ENCODE assay signal across 22 cellular contexts in the genomic region with DNA sequence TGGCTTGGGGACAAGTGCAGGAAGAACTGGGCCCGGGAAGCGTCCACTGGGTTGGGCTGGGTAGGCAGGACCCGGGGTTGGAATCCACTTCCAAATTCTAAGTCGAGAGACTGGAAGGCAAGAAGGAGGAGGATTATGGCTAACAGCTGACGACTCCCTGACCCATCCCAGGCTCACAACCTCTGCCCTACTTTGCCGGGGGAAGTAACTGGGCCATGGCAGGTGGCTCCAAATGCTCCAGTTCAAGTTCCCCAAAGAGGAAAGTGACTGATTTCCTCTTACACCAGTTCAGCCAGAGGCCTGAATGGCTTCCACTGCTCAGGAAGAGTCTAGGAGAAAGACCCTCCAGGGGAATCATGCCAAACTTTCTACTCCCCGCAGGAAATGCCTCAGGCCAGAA. TPM values are rescaled to one million over a fixed set of nuclear protein-coding genes. Genes with fewer than 3 reads are reported as not detected.
A peak's percentile ranks its signal among the peaks of the same experiment; 100 is the strongest.
DNase-seq lines count a peak whose midpoint lies in the region; ATAC-seq and TF ChIP-seq lines count a peak whose summit lies in the region.
"Had no signal": no experiment of that assay in that cellular context is flagged by ENCODE, and none has a peak within 500 bp of the region (broad histone marks: within the 10 kb centered on the region; RNA-seq: fewer than 3 reads in every experiment).

No MANE protein-coding gene starts in this region.

- 31 to 42% (median 36%) methylated on average over 7 of the region's 7 CpGs for WGBS in psoas muscle, 3 donors

- H3K27me3 ChIP-seq in psoas muscle (ENCODE audit: insufficient read depth in 3 of 3, low read length in 2 of 3): no peaks in the 10 kb centered on the region

- ATAC-seq in psoas muscle: peak; percentile 44 to 85 (median 70)
- no peak for ATAC-seq in GM18498 (IDR thresholded peaks at IDR 0.05; ENCODE audit: unreplicated experiment)
- ATAC-seq: Panc1 had no signal

- TF ChIP-seq CTCF in glutamatergic neuron (IDR thresholded peaks at IDR 0.05; ENCODE audit: partially characterized antibody, unreplicated experiment) (no peak), psoas muscle (IDR thresholded peaks at IDR 0.05) (no peak)

- H3K4me3 Mint-ChIP-seq in activated naive CD4-positive, alpha-beta T cell treated with anti-CD3 and anti-CD28 coated beads, Interleukin-2, amount 10 ng/mL, durations not matched to agents 7 days and 5 days: no peak overlapping the region
- no peak overlapping the region for H3K4me3 Mint-ChIP-seq in glutamatergic neuron (ENCODE audit: unreplicated experiment)
- H3K4me3 Mint-ChIP-seq: CD8-positive, alpha-beta memory T cell had no signal

- DNase-seq in activated naive CD4-positive, alpha-beta T cell treated with anti-CD3 and anti-CD28 coated beads, Interleukin-2, amount 10 ng/mL, durations not matched to agents 7 days and 5 days: no peak
- no peak for DNase-seq in activated naive CD4-positive, alpha-beta T cell treated with anti-CD3 and anti-CD28 coated beads, Interleukin-2, amount 50 U/mL, for 16 hours
- no peak for DNase-seq in glutamatergic neuron
- DNase-seq in psoas muscle: peak in 1 of 2 donors; percentile 60
- no peak for DNase-seq in EL
- DNase-seq in NCI-H226: no peak
- DNase-seq in caudate nucleus (lab: John Stamatoyannopoulos, UW): no peak
- DNase-seq: AML-193; C1 segment of cervical spinal cord; Calu3; CD8-positive, alpha-beta memory T cell; DMS153; MM.1S; NCI-H1092; NCI-H1436; NCI-H187 treated with DMSO at 0.1 percent for 48 hours; NCI-H2227 treated with DMSO at 0.1 percent for 48 hours; NCI-H510A treated with DMSO at 0.1 percent for 48 hours; NCI-H748 treated with DMSO at 0.1 percent for 48 hours had no signal

- peaks cover 59% of the 10 kb centered on the region for H3K36me3 Mint-ChIP-seq in activated naive CD4-positive, alpha-beta T cell treated with anti-CD3 and anti-CD28 coated beads, Interleukin-2, amount 10 ng/mL, durations not matched to agents 7 days and 5 days
- no peaks in the 10 kb centered on the region for H3K36me3 Mint-ChIP-seq in glutamatergic neuron (ENCODE audit: unreplicated experiment)

- CTCF ChIA-PET in activated naive CD4-positive, alpha-beta T cell treated with anti-CD3 and anti-CD28 coated beads, Interleukin-2, amount 10 ng/mL, durations not matched to agents 7 days and 5 days (lab: Charles Lee): interaction anchor here (0.8 to 2.1 kb wide), 5 partner anchors 9 to 333 kb away, joined by 3 to 9 read pairs (median 5); no protein-coding TSS in a partner anchor

- H3K4me3 ChIP-seq in psoas muscle: peak overlapping the region; percentile 10

- intact Hi-C loops in psoas muscle (cut with DNase I): loop anchor here (2.0 to 5.0 kb wide), 3 partner anchors 31 to 59 kb away; no protein-coding TSS in a partner anchor

- peaks cover 18 to 99% of the 10 kb centered on the region in 2 donors for H3K36me3 ChIP-seq in psoas muscle (ENCODE audit: insufficient read depth in 1 of 2, low read depth in 1 of 2)

- no peaks in the 10 kb centered on the region for H3K27me3 Mint-ChIP-seq in activated naive CD4-positive, alpha-beta T cell treated with anti-CD3 and anti-CD28 coated beads, Interleukin-2, amount 10 ng/mL, durations not matched to agents 7 days and 5 days
- peaks cover 3% of the 10 kb centered on the region for H3K27me3 Mint-ChIP-seq in glutamatergic neuron (ENCODE audit: unreplicated experiment)
- H3K27me3 Mint-ChIP-seq: CD8-positive, alpha-beta memory T cell had no signal

- no peaks in the 10 kb centered on the region for H3K9me3 Mint-ChIP-seq in activated naive CD4-positive, alpha-beta T cell treated with anti-CD3 and anti-CD28 coated beads, Interleukin-2, amount 10 ng/mL, durations not matched to agents 7 days and 5 days
- H3K9me3 Mint-ChIP-seq in glutamatergic neuron (ENCODE audit: unreplicated experiment): peaks cover 2% of the 10 kb centered on the region
- H3K9me3 Mint-ChIP-seq: CD8-positive, alpha-beta memory T cell had no signal

- no peaks in the 10 kb centered on the region for H3K4me1 Mint-ChIP-seq in activated naive CD4-positive, alpha-beta T cell treated with anti-CD3 and anti-CD28 coated beads, Interleukin-2, amount 10 ng/mL, durations not matched to agents 7 days and 5 days
- H3K4me1 Mint-ChIP-seq in glutamatergic neuron (ENCODE audit: low read depth, unreplicated experiment): peaks cover 6% of the 10 kb centered on the region

- peaks cover 13% of the 10 kb centered on the region for H3K4me1 ChIP-seq in psoas muscle

- no peaks in the 10 kb centered on the region for H3K9me3 ChIP-seq in psoas muscle

- H3K27ac Mint-ChIP-seq in activated naive CD4-positive, alpha-beta T cell treated with anti-CD3 and anti-CD28 coated beads, Interleukin-2, amount 10 ng/mL, durations not matched to agents 7 days and 5 days: peak overlapping the region; percentile 49
- H3K27ac Mint-ChIP-seq in glutamatergic neuron (ENCODE audit: unreplicated experiment): peak overlapping the region; percentile 90

- H3K27ac ChIP-seq in psoas muscle: peak overlapping the region; percentile 86
- H3K27ac ChIP-seq in caudate nucleus (ENCODE audit: low read depth, low read length): no peak overlapping the region

RNA-seq across cellular contexts. Expression of a gene that starts 11.4 kb away (rescaled TPM):
- total RNA-seq in glutamatergic neuron (ENCODE audit: unreplicated experiment) (98.9 TPM), psoas muscle (10 to 100 TPM; 31.1 to 38.5 (median 35.1) TPM)
- polyA plus RNA-seq in psoas muscle: 10 to 100 TPM; 12.7 to 29.4 (median 18.9) TPM

RNA-seq across cellular contexts. Expression of a gene that starts 11.7 kb away (rescaled TPM):
- 29.1 TPM for total RNA-seq in glutamatergic neuron (ENCODE audit: unreplicated experiment)
- 10 to 100 TPM; 19.9 to 35.8 (median 28.8) TPM for total RNA-seq in psoas muscle
- 100 to 1,000 TPM in 1 of 3 donors, 10 to 100 TPM in 2; 43.0 to 103 (median 43.7) TPM for polyA plus RNA-seq in psoas muscle

RNA-seq across cellular contexts. Expression of a gene that starts 29.8 kb away (rescaled TPM):
- total RNA-seq in glutamatergic neuron (ENCODE audit: unreplicated experiment) (176 TPM), psoas muscle (100 to 1,000 TPM; 109 to 185 (median 128) TPM)
- polyA plus RNA-seq in psoas muscle: 100 to 1,000 TPM in 2 of 3 donors, 10 to 100 TPM in 1; 89.9 to 134 (median 118) TPM

RNA-seq across cellular contexts. Expression of a gene that starts 48.7 kb away (rescaled TPM):
- total RNA-seq in glutamatergic neuron (ENCODE audit: unreplicated experiment): 1.9 TPM
- under 1 TPM in 3 of 4 donors, not detected in 1; 0.20 to 0.36 (median 0.34) TPM for total RNA-seq in psoas muscle
- under 1 TPM; 0.15 to 0.42 (median 0.34) TPM for polyA plus RNA-seq in psoas muscle
- total RNA-seq: A172 had no signal
- polyA plus RNA-seq: CD8-positive, alpha-beta memory T cell had no signal
